7 cellular contexts compared by ENCODE assay signal in genomic region chr12:104023710-104024109, GRCh38. TPM values are rescaled to one million over a fixed set of nuclear protein-coding genes. Genes with fewer than 3 reads are reported as not detected.
"Had no signal": no experiment of that assay in that cellular context is flagged by ENCODE, and none has a peak within 500 bp of the region (broad histone marks: within the 10 kb centered on the region; RNA-seq: fewer than 3 reads in every experiment).

No MANE protein-coding gene starts in this region.

- DNase-seq: IMR-90, KBM-7, KG1 had no signal

- ATAC-seq: HepG2 had no signal

- H3K27ac ChIP-seq: HL-60 had no signal

- FAIRE-seq: HepG2, HTR-8/SVneo had no signal

RNA-seq across cellular contexts. Expression of gene GLT8D2, which starts 26.3 kb away (rescaled TPM):
- total RNA-seq: HepG2, HT-29 had no signal
- polyA plus RNA-seq: HepG2 had no signal
